ENCODE assay signal across 1 cellular context in genomic region chr18:76416935-76417334, GRCh38.
TF ChIP-seq lines count a peak whose summit lies in the region.

No MANE protein-coding gene starts in this region.

TF ChIP-seq in GM23338, 12 proteins besides CTCF, POLR2A, EP300 and RAD21 (continued from another document):
- TF ChIP-seq REST (IDR thresholded peaks at IDR 0.05; ENCODE audit: unreplicated experiment) (no peak), ZNF331 (CRISPR knock-in tag; IDR thresholded peaks at IDR 0.05; ENCODE audit: low read depth) (no peak), ZNF462 (CRISPR knock-in tag; IDR thresholded peaks at IDR 0.05) (no peak), ETS1 (IDR thresholded peaks at IDR 0.05) (no peak), EZH2 (IDR thresholded peaks at IDR 0.05; ENCODE audit: low read depth, unreplicated experiment) (no peak), JUNB (IDR thresholded peaks at IDR 0.05; ENCODE audit: unreplicated experiment) (no peak), EZH2phosphoT487 (IDR thresholded peaks at IDR 0.05; ENCODE audit: unreplicated experiment) (no peak), POLR2AphosphoS5 (IDR thresholded peaks at IDR 0.05; ENCODE audit: low read depth) (no peak), NANOG (IDR thresholded peaks at IDR 0.05; ENCODE audit: borderline replicate concordance) (no peak)
